Comparison of ENCODE assay signal across 8 cellular contexts in genomic region chr9:127942152-127943010, GRCh38. TPM values are rescaled to one million over a fixed set of nuclear protein-coding genes. Genes with fewer than 3 reads are reported as not detected.
A peak's percentile ranks its signal among the peaks of the same experiment; 100 is the strongest.
DNase-seq lines count a peak whose midpoint lies in the region; ATAC-seq and TF ChIP-seq lines count a peak whose summit lies in the region.

No MANE protein-coding gene starts in this region.

- TF ChIP-seq CTCF in IMR-90 (conservative IDR thresholded peaks at IDR 0.05; ENCODE audit: low read depth, low read length): peak; percentile 71
- peak; percentile 84 for TF ChIP-seq CTCF in SK-N-SH (IDR thresholded peaks at IDR 0.05)
- TF ChIP-seq CTCF in MCF 10A (IDR thresholded peaks at IDR 0.05; ENCODE audit: unreplicated experiment): peak; percentile 87

- H3K23ac ChIP-seq in IMR-90 (ENCODE audit: low read depth, low read length): no peak overlapping the region

- H3K14ac ChIP-seq in IMR-90 (replicated peaks; ENCODE audit: low read depth, low read length): no peak overlapping the region

- H2AFZ ChIP-seq in IMR-90 (replicated peaks; ENCODE audit: low read length, poor library complexity) (peak overlapping the region; percentile 80), SK-N-SH (ENCODE audit: low read depth) (no peak overlapping the region)

- no peak overlapping the region for H3K56ac ChIP-seq in IMR-90 (ENCODE audit: extremely low read depth, insufficient read depth, low read length)

- H2BK120ac ChIP-seq in IMR-90 (ENCODE audit: low read depth, low read length): no peak overlapping the region

- peak; percentile 76 for ATAC-seq in IMR-90 (ENCODE audit: low read depth)
- no peak for ATAC-seq in HG02642 (IDR thresholded peaks at IDR 0.05; ENCODE audit: poor library complexity, unreplicated experiment)

- no peaks in the 10 kb centered on the region for H3K9me3 ChIP-seq in IMR-90 (ENCODE audit: control insufficient read depth, insufficient read depth, low read length)
- H3K9me3 ChIP-seq in SK-N-SH: no peaks in the 10 kb centered on the region

- in situ Hi-C loops in IMR-90 (cut with MboI; ENCODE audit: low sequenced_read_pairs): no loop called here

- H3K4ac ChIP-seq in IMR-90 (ENCODE audit: low read depth, low read length): no peak overlapping the region

- POLR2A ChIA-PET in IMR-90 (lab: Charles Lee; ENCODE audit: unreplicated experiment): no interaction called here
- POLR2A ChIA-PET in SK-N-SH (lab: Yijun Ruan, JAX): interaction anchor here (1.2 to 1.3 kb wide), 3 partner anchors 12 to 30 kb away, joined by 3 to 5 read pairs (median 4); partner anchors contain the start of gene PIP5KL1
- POLR2A ChIA-PET in MCF 10A (lab: Yijun Ruan, JAX): interaction anchor here (1.1 to 4.0 kb wide), 2 partner anchors 93 to 125 kb away, joined by 3 to 19 read pairs; partner anchors contain the start of gene NAIF1

- TF ChIP-seq RAD21 in IMR-90 (IDR thresholded peaks at IDR 0.05; ENCODE audit: low read length): peak; percentile 72
- peak; percentile 59 for TF ChIP-seq RAD21 in SK-N-SH (IDR thresholded peaks at IDR 0.05; ENCODE audit: low read length)

- no peak overlapping the region for H4K91ac ChIP-seq in IMR-90 (ENCODE audit: insufficient read depth, low read depth, low read length)

- H3K9ac ChIP-seq in IMR-90 (ENCODE audit: low read depth, low read length): no peak overlapping the region
- H3K9ac ChIP-seq in SK-N-SH: no peak overlapping the region

- no peak overlapping the region for H3K27ac Mint-ChIP-seq in MCF 10A (ENCODE audit: low read depth, unreplicated experiment)

- H3F3A ChIP-seq in SK-N-SH (replicated peaks; ENCODE audit: insufficient read depth): peaks cover 3% of the 10 kb centered on the region

- 0 out of 2 replicates have a peak, but pooled peaks cover 5% of the 10 kb centered on the region for H3K9me1 ChIP-seq in IMR-90 (ENCODE audit: insufficient read depth, low read length)

- no peak for TF ChIP-seq EP300 in SK-N-SH (IDR thresholded peaks at IDR 0.05; ENCODE audit: borderline replicate concordance in 1 of 2, low read depth in 1 of 2, low read length in 1 of 2)

- H3K36me3 Mint-ChIP-seq in MCF 10A (ENCODE audit: insufficient read depth, unreplicated experiment): peaks cover 21% of the 10 kb centered on the region

- peaks cover 11% of the 10 kb centered on the region for H3K4me1 Mint-ChIP-seq in MCF 10A (ENCODE audit: insufficient read depth, unreplicated experiment)

- H3K27me3 ChIP-seq in IMR-90 (ENCODE audit: control insufficient read depth, insufficient read depth, low read length) (no peaks in the 10 kb centered on the region), SK-N-SH (ENCODE audit: insufficient read depth) (no peaks in the 10 kb centered on the region)

- no peaks in the 10 kb centered on the region for H3K9me2 ChIP-seq in SK-N-SH

- H3K36me3 ChIP-seq in IMR-90 (ENCODE audit: control insufficient read depth, insufficient read depth, low read length) (peaks cover 29% of the 10 kb centered on the region), SK-N-SH (replicated peaks in 1 of 2; ENCODE audit: control insufficient read depth in 1 of 2, insufficient read depth in 2 of 2, low read length in 1 of 2) (peaks cover 4 to 48% of the 10 kb centered on the region in 2 experiments)

- H3K27me3 Mint-ChIP-seq in MCF 10A (ENCODE audit: insufficient read depth, unreplicated experiment): no peaks in the 10 kb centered on the region

- no peak overlapping the region for H3K4me3 Mint-ChIP-seq in MCF 10A (ENCODE audit: unreplicated experiment)

- CTCF ChIA-PET in IMR-90 (lab: Yijun Ruan, JAX) (interaction anchor here (0.6 to 2.8 kb wide), 8 partner anchors 12 to 157 kb away, joined by 3 to 15 read pairs (median 4); no protein-coding TSS in a partner anchor), SK-N-SH (lab: Yijun Ruan, JAX) (interaction anchor here (0.6 to 10.3 kb wide), 39 partner anchors 8 to 298 kb away, joined by 3 to 219 read pairs (median 6); partner anchors contain the start of genes EEIG1, NAIF1, PIP5KL1 and SLC25A25), MCF 10A (lab: Yijun Ruan, JAX) (interaction anchor here (0.6 to 10.2 kb wide), 26 partner anchors 12 to 182 kb away, joined by 3 to 172 read pairs (median 4); partner anchors contain the start of gene CDK9)

- H2AK5ac ChIP-seq in IMR-90 (ENCODE audit: low read depth, low read length): no peak overlapping the region

- H3K4me1 ChIP-seq in IMR-90 (ENCODE audit: control insufficient read depth, insufficient read depth, low read length) (peaks cover 9% of the 10 kb centered on the region; the same call in 1 of the 2 replicates), SK-N-SH (ENCODE audit: control insufficient read depth in 1 of 2, insufficient read depth in 2 of 2, low read depth in 1 of 2, low read length in 1 of 2) (peaks cover 0 to 43% of the 10 kb centered on the region in 2 experiments; a peak in 1 of 4 replicates)

- no peak for TF ChIP-seq POLR2A in IMR-90 (IDR thresholded peaks at IDR 0.05; ENCODE audit: low read depth, low read length)

- BruUV-seq in IMR-90 (replicated peaks; lab: Mats Ljungman, UMichigan) (no TSS peak), MCF 10A (replicated peaks; lab: Mats Ljungman, UMichigan) (no TSS peak)

- H3K27ac ChIP-seq in IMR-90 (ENCODE audit: insufficient read depth, low read length) (no peak overlapping the region), SK-N-SH (ENCODE audit: low read depth in 2 of 2, low read length in 1 of 2) (peak overlapping the region in 1 of 2 experiments; percentile 75; a peak in 2 of 4 replicates)

- H3K4me2 ChIP-seq in IMR-90 (ENCODE audit: low read depth, low read length) (no peak overlapping the region), SK-N-SH (no peak overlapping the region)

- dilution Hi-C loops in IMR-90 (cut with HindIII; ENCODE audit: low sequenced_read_pairs, unreplicated experiment): no loop called here

- H4K8ac ChIP-seq in IMR-90 (ENCODE audit: low read depth in 2 of 2, low read length in 2 of 2): no peak overlapping the region

- H3K79me1 ChIP-seq in IMR-90 (ENCODE audit: low read depth in 1 of 2, low read length in 2 of 2): peaks cover 0 to 8% of the 10 kb centered on the region in 2 experiments; a peak in 2 of 4 replicates

- H3K9me3 Mint-ChIP-seq in MCF 10A (ENCODE audit: unreplicated experiment): no peaks in the 10 kb centered on the region

- H2BK20ac ChIP-seq in IMR-90 (ENCODE audit: low read depth, low read length): no peak overlapping the region

- H4K5ac ChIP-seq in IMR-90 (ENCODE audit: low read depth, low read length): no peak overlapping the region

- H3K4me3 ChIP-seq in IMR-90 (ENCODE audit: insufficient read depth, low read depth, low read length): no peak overlapping the region
- no peak overlapping the region; a peak in 1 of 4 replicates for H3K4me3 ChIP-seq in SK-N-SH (ENCODE audit: low read depth in 2 of 2, low read length in 1 of 2)

- H4K20me1 ChIP-seq in IMR-90 (ENCODE audit: insufficient read depth, low read length): peaks cover 14% of the 10 kb centered on the region; the same call in 1 of the 2 replicates
- peaks cover 7% of the 10 kb centered on the region; the same call in 1 of the 2 replicates for H4K20me1 ChIP-seq in SK-N-SH (ENCODE audit: insufficient read depth)

- peak; percentile 29 for DNase-seq in DMS79 (lab: John Stamatoyannopoulos, UW)
- DNase-seq in IMR-90: peak; percentile 54
- peak; percentile 88 for DNase-seq in SK-N-SH
- peak; percentile 61 for DNase-seq in MCF 10A (ENCODE audit: unreplicated experiment)
- DNase-seq in inferior parietal cortex (ENCODE audit: extremely low spot score): peak; percentile 55
- DNase-seq in stimulated activated CD4-positive, alpha-beta T cell treated with anti-CD3 and anti-CD28 coated beads, Interleukin-2, amount 100 ng/mL, for 24 hours: peak; percentile 56 to 61
- no peak for DNase-seq in NCI-H2107 (lab: John Stamatoyannopoulos, UW)

- 71% methylated on average over 10 of the region's 20 CpGs; no CpG with 5 or more reads in 1 of the 2 experiments for WGBS in IMR-90 (ENCODE audit: extremely low coverage in 2 of 2, insufficient read length in 1 of 2), 2 experiments
- WGBS in SK-N-SH (ENCODE audit: low lambda C conversion rate): 79% methylated on average over 11 of the region's 20 CpGs

- no peak overlapping the region for H3K18ac ChIP-seq in IMR-90 (ENCODE audit: low read depth, low read length)

- H3K79me2 ChIP-seq in SK-N-SH (ENCODE audit: insufficient read depth): peaks cover 3% of the 10 kb centered on the region

- peak overlapping the region; percentile 66 for H2AK9ac ChIP-seq in IMR-90 (replicated peaks; ENCODE audit: low read depth, low read length, poor library complexity)

- H2BK5ac ChIP-seq in IMR-90 (ENCODE audit: low read depth, low read length, poor library complexity, severe bottlenecking): no peak overlapping the region

- H2BK15ac ChIP-seq in IMR-90 (ENCODE audit: low read depth, low read length): no peak overlapping the region

- intact Hi-C loops in IMR-90 (cut with micrococcal nuclease) (loop anchor here (1.0 to 5.0 kb wide), 6 partner anchors 37 to 175 kb away; no protein-coding TSS in a partner anchor), MCF 10A (cut with micrococcal nuclease) (loop anchor here (1.0 kb wide), 3 partner anchors 93 to 175 kb away; no protein-coding TSS in a partner anchor)

RNA-seq across cellular contexts. Expression of gene DPM2, which starts 4.7 kb away (rescaled TPM):
- total RNA-seq in IMR-90 (2012; rRNA removed) (10.8 TPM in 2 replicates), MCF 10A (2022) (41.5 and 41.8 TPM in 2 replicates)
- polyA plus RNA-seq in IMR-90 (2012; rRNA removed) (60.6 and 60.9 TPM in 2 replicates), SK-N-SH (2012; rRNA removed) (106 and 117 TPM in 2 replicates)
- polyA plus RNA-seq in IMR-90 (2012; cell fraction: cytosol; rRNA removed): 40.8 and 52.3 TPM in 2 replicates
- 40.3 and 50.7 TPM in 2 replicates for polyA plus RNA-seq in IMR-90 (2012; cell fraction: nucleus; rRNA removed; ENCODE audit: low replicate concordance)
- polyA plus RNA-seq in SK-N-SH (2012; cell fraction: cytosol; rRNA removed): 54.1 and 69.2 TPM in 2 replicates
- polyA plus RNA-seq in SK-N-SH (2012; cell fraction: nucleus; rRNA removed): 90.7 and 100 TPM in 2 replicates

RNA-seq across cellular contexts. Expression of gene PIP5KL1, which starts 11.8 kb away (rescaled TPM):
- total RNA-seq in IMR-90 (2012; rRNA removed): 0.28 and 0.36 TPM in 2 replicates
- polyA plus RNA-seq in IMR-90 (2012; rRNA removed): 2.7 and 3.6 TPM in 2 replicates
- polyA plus RNA-seq in IMR-90 (2012; cell fraction: cytosol; rRNA removed): 2.5 and 3.4 TPM in 2 replicates
- polyA plus RNA-seq in IMR-90 (2012; cell fraction: nucleus; rRNA removed; ENCODE audit: low replicate concordance): 22.0 and 36.8 TPM in 2 replicates
- polyA plus RNA-seq in SK-N-SH (2012; rRNA removed): 4.0 and 6.1 TPM in 2 replicates
- polyA plus RNA-seq in SK-N-SH (2012; cell fraction: cytosol; rRNA removed): 1.7 and 2.5 TPM in 2 replicates
- 40.1 and 41.3 TPM in 2 replicates for polyA plus RNA-seq in SK-N-SH (2012; cell fraction: nucleus; rRNA removed)
- 4.0 and 5.7 TPM in 2 replicates for total RNA-seq in MCF 10A (2022)

RNA-seq across cellular contexts. Expression of gene ST6GALNAC4, which starts 25.5 kb away (rescaled TPM):
- total RNA-seq in IMR-90 (2012; rRNA removed) (11.9 and 12.5 TPM in 2 replicates), MCF 10A (2022) (36.3 and 39.5 TPM in 2 replicates)
- polyA plus RNA-seq in IMR-90 (2012; rRNA removed) (32.9 and 42.2 TPM in 2 replicates), SK-N-SH (2012; rRNA removed) (28.4 and 30.2 TPM in 2 replicates)
- polyA plus RNA-seq in IMR-90 (2012; cell fraction: cytosol; rRNA removed): 18.6 and 48.3 TPM in 2 replicates
- polyA plus RNA-seq in IMR-90 (2012; cell fraction: nucleus; rRNA removed; ENCODE audit: low replicate concordance): 25.4 and 59.2 TPM in 2 replicates
- 11.0 and 21.1 TPM in 2 replicates for polyA plus RNA-seq in SK-N-SH (2012; cell fraction: cytosol; rRNA removed)
- polyA plus RNA-seq in SK-N-SH (2012; cell fraction: nucleus; rRNA removed): 29.1 and 30.8 TPM in 2 replicates

RNA-seq across cellular contexts. Expression of gene EEIG1, which starts 38.4 kb away (rescaled TPM):
- total RNA-seq in IMR-90 (2012; rRNA removed): 1.1 TPM in 2 replicates
- polyA plus RNA-seq in IMR-90 (2012; rRNA removed): 17.5 and 23.2 TPM in 2 replicates
- polyA plus RNA-seq in IMR-90 (2012; cell fraction: cytosol; rRNA removed): 10.6 and 14.3 TPM in 2 replicates
- polyA plus RNA-seq in IMR-90 (2012; cell fraction: nucleus; rRNA removed; ENCODE audit: low replicate concordance): 21.3 and 38.9 TPM in 2 replicates
- polyA plus RNA-seq in SK-N-SH (2012; rRNA removed): 17.9 and 26.2 TPM in 2 replicates
- 15.9 and 18.6 TPM in 2 replicates for polyA plus RNA-seq in SK-N-SH (2012; cell fraction: cytosol; rRNA removed)
- 32.9 and 55.0 TPM in 2 replicates for polyA plus RNA-seq in SK-N-SH (2012; cell fraction: nucleus; rRNA removed)
- total RNA-seq in MCF 10A (2022): 17.5 and 23.9 TPM in 2 replicates

RNA-seq across cellular contexts. Expression of gene ST6GALNAC6, which starts 43.0 kb away (rescaled TPM):
- total RNA-seq in IMR-90 (2012; rRNA removed): 35.3 and 35.7 TPM in 2 replicates
- polyA plus RNA-seq in IMR-90 (2012; rRNA removed): 47.6 and 48.6 TPM in 2 replicates
- 41.6 and 60.0 TPM in 2 replicates for polyA plus RNA-seq in IMR-90 (2012; cell fraction: cytosol; rRNA removed)
- polyA plus RNA-seq in IMR-90 (2012; cell fraction: nucleus; rRNA removed; ENCODE audit: low replicate concordance): 105 and 190 TPM in 2 replicates
- polyA plus RNA-seq in SK-N-SH (2012; rRNA removed): 34.8 and 47.5 TPM in 2 replicates
- polyA plus RNA-seq in SK-N-SH (2012; cell fraction: cytosol; rRNA removed): 15.2 and 27.6 TPM in 2 replicates
- 38.6 and 69.7 TPM in 2 replicates for polyA plus RNA-seq in SK-N-SH (2012; cell fraction: nucleus; rRNA removed)
- total RNA-seq in MCF 10A (2022): 16.5 and 17.6 TPM in 2 replicates
